ENCODE assay signal across 18 cellular contexts in genomic region chr3:100029052-100029451, GRCh38.
"Had no signal": no experiment of that assay in that cellular context is flagged by ENCODE, and none has a peak within 500 bp of the region (broad histone marks: within the 10 kb centered on the region; RNA-seq: fewer than 3 reads in every experiment).

No MANE protein-coding gene starts in this region.

- DNase-seq: effector CD8-positive, alpha-beta T cell; glutamatergic neuron; immature natural killer cell; mesendoderm; naive B cell; nephron progenitor cell; stimulated activated CD4-positive, alpha-beta T cell treated with anti-CD3 and anti-CD28 coated beads, Interleukin-2, amount 100 ng/mL, for 24 hours; stimulated activated CD4-positive, alpha-beta T cell treated with anti-CD3 and anti-CD28 coated beads, Interleukin-4, amount 100 ng/mL, for 4 hours; stimulated activated naive B cell treated with anti-CD40 and anti-IgM and Interleukin-4, amounts not matched to agents 10 μg/mL and 1 μg/mL and 100 μg/mL, for 72 hours; stimulated activated naive CD8-positive, alpha-beta T cell treated with anti-CD3 and anti-CD28 coated beads, Interleukin-15, amount 100 ng/mL, for 72 hours; testis; upper lobe of right lung had no signal

- H3K27ac ChIP-seq: coronary artery, testis, tibial nerve, upper lobe of right lung, vagina had no signal

- H3K4me3 Mint-ChIP-seq: immature natural killer cell; naive B cell; nephron progenitor cell; stimulated activated naive B cell treated with anti-CD40 and anti-IgM and Interleukin-4, amounts not matched to agents 10 μg/mL and 1 μg/mL and 100 μg/mL, for 72 hours; stimulated activated naive CD8-positive, alpha-beta T cell treated with anti-CD3 and anti-CD28 coated beads, Interleukin-15, amount 100 ng/mL, for 72 hours had no signal

- ATAC-seq: esophagus mucosa; gastroesophageal sphincter; sciatic nerve; stimulated activated naive CD8-positive, alpha-beta T cell treated with anti-CD3 and anti-CD28 coated beads, Interleukin-15, amount 100 ng/mL, for 72 hours; upper lobe of right lung had no signal

- H3K9me3 Mint-ChIP-seq: immature natural killer cell; naive B cell; nephron progenitor cell; stimulated activated naive B cell treated with anti-CD40 and anti-IgM and Interleukin-4, amounts not matched to agents 10 μg/mL and 1 μg/mL and 100 μg/mL, for 72 hours; stimulated activated naive CD8-positive, alpha-beta T cell treated with anti-CD3 and anti-CD28 coated beads, Interleukin-15, amount 100 ng/mL, for 72 hours had no signal

- H3K36me3 ChIP-seq: gastroesophageal sphincter, upper lobe of right lung, vagina had no signal

- H3K27me3 ChIP-seq: gastroesophageal sphincter, testis, tibial nerve, upper lobe of right lung, vagina had no signal

- H3K4me3 ChIP-seq: coronary artery, gastroesophageal sphincter, testis, tibial nerve, upper lobe of right lung, vagina had no signal

- H3K36me3 Mint-ChIP-seq: immature natural killer cell had no signal

- H3K4me1 Mint-ChIP-seq: immature natural killer cell had no signal

- H3K9me3 ChIP-seq: gastroesophageal sphincter, testis, tibial nerve, upper lobe of right lung, vagina had no signal

- H3K27ac Mint-ChIP-seq: immature natural killer cell; naive B cell; nephron progenitor cell; stimulated activated naive B cell treated with anti-CD40 and anti-IgM and Interleukin-4, amounts not matched to agents 10 μg/mL and 1 μg/mL and 100 μg/mL, for 72 hours had no signal

- H3K27me3 Mint-ChIP-seq: naive B cell; stimulated activated naive B cell treated with anti-CD40 and anti-IgM and Interleukin-4, amounts not matched to agents 10 μg/mL and 1 μg/mL and 100 μg/mL, for 72 hours; stimulated activated naive CD8-positive, alpha-beta T cell treated with anti-CD3 and anti-CD28 coated beads, Interleukin-15, amount 100 ng/mL, for 72 hours had no signal
